In genomic region chr7:93231799-93232672, GRCh38 we compare ENCODE assay signal across 1 cellular context.
TF ChIP-seq lines count a peak whose summit lies in the region.

VPS50 (plus strand) TSS chr7:93232366; CDS start chr7:93232468, 102 bp downstream.

TF ChIP-seq in HepG2, 621 proteins besides CTCF, POLR2A, EP300 and RAD21 (continued from another document and continues in another):
- TF ChIP-seq ZNF292 (CRISPR knock-in tag; IDR thresholded peaks at IDR 0.05; ENCODE audit: borderline replicate concordance, low read depth) (0 out of 2 replicates have a peak, but pooled peaks have one; percentile 30), ZMYM4 (CRISPR knock-in tag; IDR thresholded peaks at IDR 0.05) (peak; percentile 68), ZNF777 (CRISPR knock-in tag; IDR thresholded peaks at IDR 0.05) (no peak; the same call in 1 of the 2 replicates), ZNF501 (CRISPR knock-in tag; IDR thresholded peaks at IDR 0.05) (peak; percentile 86), NFRKB (IDR thresholded peaks at IDR 0.05) (no peak), RFX1 (IDR thresholded peaks at IDR 0.05) (no peak), HDAC2 (CRISPR knock-in tag; IDR thresholded peaks at IDR 0.05) (peak; percentile 63), GATAD1 (CRISPR knock-in tag; IDR thresholded peaks at IDR 0.05) (peak; percentile 100), KMT2B (CRISPR knock-in tag; IDR thresholded peaks at IDR 0.05) (peak; percentile 95), AFF4 (CRISPR knock-in tag; IDR thresholded peaks at IDR 0.05) (no peak), PBX3 (CRISPR knock-in tag; IDR thresholded peaks at IDR 0.05; ENCODE audit: borderline replicate concordance) (no peak), ZNF619 (CRISPR knock-in tag; IDR thresholded peaks at IDR 0.05) (no peak), ZBTB38 (CRISPR knock-in tag; IDR thresholded peaks at IDR 0.05) (no peak), ZEB1 (IDR thresholded peaks at IDR 0.05; ENCODE audit: insufficient replicate concordance, low read depth) (peak; percentile 90), ZNF574 (CRISPR knock-in tag; IDR thresholded peaks at IDR 0.05) (peak; percentile 90), ZNF660 (CRISPR knock-in tag; IDR thresholded peaks at IDR 0.05; ENCODE audit: borderline replicate concordance, low read depth) (no peak), ZNF510 (CRISPR knock-in tag; IDR thresholded peaks at IDR 0.05; ENCODE audit: low read depth) (0 out of 2 replicates have a peak, but pooled peaks have one; percentile 29), FOXC1 (CRISPR knock-in tag; IDR thresholded peaks at IDR 0.05; ENCODE audit: borderline replicate concordance) (peak; percentile 56; the same call in 1 of the 2 replicates), ELF3 (CRISPR knock-in tag; IDR thresholded peaks at IDR 0.05) (peak; percentile 11), FOXK1 (CRISPR knock-in tag; IDR thresholded peaks at IDR 0.05; ENCODE audit: borderline replicate concordance, low read depth) (peak; percentile 91; the same call in 1 of the 2 replicates), PLSCR1 (CRISPR knock-in tag; IDR thresholded peaks at IDR 0.05; ENCODE audit: borderline replicate concordance) (no peak), KAT7 (CRISPR knock-in tag; IDR thresholded peaks at IDR 0.05; ENCODE audit: borderline replicate concordance) (peak; percentile 74; the same call in 1 of the 2 replicates), KDM6A (CRISPR knock-in tag; IDR thresholded peaks at IDR 0.05; ENCODE audit: low read depth) (no peak), ZNF350 (CRISPR knock-in tag; IDR thresholded peaks at IDR 0.05; ENCODE audit: borderline replicate concordance, low read depth) (peak; percentile 76), SAP130 (CRISPR knock-in tag; IDR thresholded peaks at IDR 0.05; ENCODE audit: low read depth) (peak; percentile 96), ZNF556 (CRISPR knock-in tag; IDR thresholded peaks at IDR 0.05; ENCODE audit: borderline replicate concordance) (peak; percentile 67; the same call in 1 of the 2 replicates), U2AF2 (IDR thresholded peaks at IDR 0.05; ENCODE audit: low read depth, low read length) (0 out of 2 replicates have a peak, but pooled peaks have one; percentile 63), GABPA (IDR thresholded peaks at IDR 0.05; ENCODE audit: low read depth, low read length) (no peak), GABPA (CRISPR knock-in tag; IDR thresholded peaks at IDR 0.05; ENCODE audit: low read depth) (peak; percentile 82), THRA (CRISPR knock-in tag; IDR thresholded peaks at IDR 0.05; ENCODE audit: borderline replicate concordance) (peak; percentile 10; the same call in 1 of the 2 replicates), ATF1 (CRISPR knock-in tag; IDR thresholded peaks at IDR 0.05) (peak; percentile 79), ZMAT3 (CRISPR knock-in tag; conservative IDR thresholded peaks at IDR 0.05) (no peak), IRF2 (CRISPR knock-in tag; IDR thresholded peaks at IDR 0.05) (peak; percentile 47; the same call in 1 of the 2 replicates), HMGXB3 (CRISPR knock-in tag; IDR thresholded peaks at IDR 0.05; ENCODE audit: borderline replicate concordance) (peak; percentile 97), RXRB (CRISPR knock-in tag; IDR thresholded peaks at IDR 0.05; ENCODE audit: borderline replicate concordance) (peak; percentile 13; the same call in 1 of the 2 replicates), ZNF44 (CRISPR knock-in tag; IDR thresholded peaks at IDR 0.05) (no peak), MTERF4 (CRISPR knock-in tag; IDR thresholded peaks at IDR 0.05) (peak; percentile 85; the same call in 1 of the 2 replicates), CREM (IDR thresholded peaks at IDR 0.05) (peak; percentile 97), CREM (CRISPR knock-in tag; IDR thresholded peaks at IDR 0.05) (no peak), PHF20 (CRISPR knock-in tag; IDR thresholded peaks at IDR 0.05) (peak; percentile 99), PHF21A (CRISPR knock-in tag; IDR thresholded peaks at IDR 0.05) (peak; percentile 82; the same call in 1 of the 2 replicates), NONO (IDR thresholded peaks at IDR 0.05) (no peak), NONO (CRISPR knock-in tag; conservative IDR thresholded peaks at IDR 0.05) (0 out of 2 replicates have a peak, but pooled peaks have one; percentile 34), TBL1XR1 (IDR thresholded peaks at IDR 0.05; ENCODE audit: borderline replicate concordance, low read length, partially characterized antibody) (peak; percentile 51), ZNF512B (CRISPR knock-in tag; IDR thresholded peaks at IDR 0.05; ENCODE audit: borderline replicate concordance) (no peak), RAD51 (IDR thresholded peaks at IDR 0.05; ENCODE audit: borderline replicate concordance) (peak; percentile 91)
